ENCODE assay signal across 18 cellular contexts in the genomic region with DNA sequence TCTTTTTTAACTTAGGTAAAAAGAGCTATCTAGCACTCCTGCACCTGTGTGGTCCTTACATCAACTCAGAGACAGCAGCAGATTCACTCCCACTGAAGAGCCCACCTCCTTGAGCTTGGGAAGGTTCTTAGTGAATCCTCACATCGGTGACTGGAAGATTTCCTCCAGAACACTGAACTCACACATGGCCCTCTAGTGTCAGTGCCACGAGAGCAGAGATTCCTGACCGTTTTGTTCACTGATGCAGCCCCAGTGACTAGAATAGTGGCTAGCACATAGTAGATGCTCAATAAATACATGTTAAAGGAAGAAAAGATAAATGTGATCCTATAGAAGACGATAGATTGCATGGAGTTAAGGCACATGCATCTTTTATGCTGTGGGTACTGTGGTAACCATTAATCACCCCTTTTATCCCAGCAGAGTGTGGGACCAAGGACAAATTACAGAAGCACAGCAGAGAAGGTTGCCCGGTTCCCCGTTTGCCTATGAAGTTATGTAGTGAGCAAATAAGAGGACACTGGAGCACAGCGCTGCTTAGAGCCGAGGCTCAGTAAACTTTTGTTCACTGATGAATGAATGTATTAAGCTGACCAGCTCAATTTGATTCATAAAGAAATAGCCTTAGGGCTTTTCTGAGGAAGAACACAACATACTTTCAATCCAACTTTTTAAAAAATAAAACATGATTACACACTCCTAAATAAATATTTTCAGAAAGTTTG. TPM values are rescaled to one million over a fixed set of nuclear protein-coding genes. Genes with fewer than 3 reads are reported as not detected.
A peak's percentile ranks its signal among the peaks of the same experiment; 100 is the strongest.
DNase-seq lines count a peak whose midpoint lies in the region; ATAC-seq and TF ChIP-seq lines count a peak whose summit lies in the region.
"Had no signal": no experiment of that assay in that cellular context is flagged by ENCODE, and none has a peak within 500 bp of the region (broad histone marks: within the 10 kb centered on the region; RNA-seq: fewer than 3 reads in every experiment).

No MANE protein-coding gene starts in this region.

- peak; percentile 29 for DNase-seq in PC-3
- DNase-seq in chondrocyte (ENCODE audit: low spot score): no peak
- DNase-seq in stomach: no peak
- DNase-seq in iPS-NIHi7 (ENCODE audit: extremely low spot score): no peak
- DNase-seq in activated T-cell treated with anti-CD3 and anti-CD28 coated beads, Interleukin-2, amount 50 U/mL, for 1 hour: no peak
- no peak for DNase-seq in RKO (ENCODE audit: low spot score)
- DNase-seq: activated CD4-positive, CD25-positive, alpha-beta regulatory T cell treated with anti-CD3 and anti-CD28 coated beads, Interleukin-2, amount 50 U/mL, for 72 hours; activated CD8-positive, alpha-beta memory T cell treated with anti-CD3 and anti-CD28 coated beads, Interleukin-2, amount 50 U/mL, for 48 hours; activated naive CD8-positive, alpha-beta T cell treated with anti-CD3 and anti-CD28 coated beads, Interleukin-2, amount 10 ng/mL, durations not matched to agents 7 days and 5 days; effector memory CD4-positive, alpha-beta T cell; NCI-H1048; NCI-H446 treated with DMSO at 0.1 percent for 48 hours; SW 1271 had no signal

- peak overlapping the region; percentile 6 for H3K27ac Mint-ChIP-seq in chondrocyte (ENCODE audit: unreplicated experiment)
- H3K27ac Mint-ChIP-seq: activated naive CD8-positive, alpha-beta T cell treated with anti-CD3 and anti-CD28 coated beads, Interleukin-2, amount 10 ng/mL, durations not matched to agents 7 days and 5 days; B cell had no signal

- H3K4me3 ChIP-seq in PC-3 (ENCODE audit: low read length): no peak overlapping the region
- H3K4me3 ChIP-seq in stomach: peak overlapping the region in 3 of 4 donors; percentile 12 to 23 (median 14)

- peak overlapping the region; percentile 44; the same call in 1 of the 2 replicates for H2AFZ ChIP-seq in PC-3 (ENCODE audit: low read length)

- H3K4me1 ChIP-seq in PC-3 (ENCODE audit: insufficient read depth, low read length): peaks cover 14% of the 10 kb centered on the region
- H3K4me1 ChIP-seq in stomach: peaks cover 0 to 61% (median 24%) of the 10 kb centered on the region in 4 donors

- H3K79me2 ChIP-seq in PC-3 (ENCODE audit: low read length): no peaks in the 10 kb centered on the region

- H4K20me1 ChIP-seq in PC-3 (ENCODE audit: low read length): no peaks in the 10 kb centered on the region

- TF ChIP-seq POLR2A in stomach (IDR thresholded peaks at IDR 0.05): no peak

- TF ChIP-seq CTCF in PC-3 (conservative IDR thresholded peaks at IDR 0.05; ENCODE audit: low read depth, low read length) (no peak), chondrocyte (IDR thresholded peaks at IDR 0.05) (no peak), stomach (IDR thresholded peaks at IDR 0.05) (no peak)

- H3K9ac ChIP-seq in PC-3 (ENCODE audit: low read length): no peak overlapping the region

- no peaks in the 10 kb centered on the region for H3K27me3 Mint-ChIP-seq in chondrocyte (ENCODE audit: low read depth)
- H3K27me3 Mint-ChIP-seq: activated naive CD8-positive, alpha-beta T cell treated with anti-CD3 and anti-CD28 coated beads, Interleukin-2, amount 10 ng/mL, durations not matched to agents 7 days and 5 days had no signal

- H3K36me3 Mint-ChIP-seq in chondrocyte (ENCODE audit: low read depth): peaks cover 2% of the 10 kb centered on the region
- H3K36me3 Mint-ChIP-seq: activated naive CD8-positive, alpha-beta T cell treated with anti-CD3 and anti-CD28 coated beads, Interleukin-2, amount 10 ng/mL, durations not matched to agents 7 days and 5 days had no signal

- peaks cover 89% of the 10 kb centered on the region for H3K4me1 Mint-ChIP-seq in chondrocyte (ENCODE audit: low read depth)
- H3K4me1 Mint-ChIP-seq: activated naive CD8-positive, alpha-beta T cell treated with anti-CD3 and anti-CD28 coated beads, Interleukin-2, amount 10 ng/mL, durations not matched to agents 7 days and 5 days; B cell had no signal

- CTCF ChIA-PET in PC-3 (lab: Charles Lee): no interaction called here

- ATAC-seq in PC-3: peak; percentile 76
- no peak for ATAC-seq in HG03280 (IDR thresholded peaks at IDR 0.05; ENCODE audit: unreplicated experiment)
- ATAC-seq: left lobe of liver had no signal

- H3K4me2 ChIP-seq in PC-3 (ENCODE audit: low read length): peak overlapping the region; percentile 43; the same call in 1 of the 2 replicates

- no peaks in the 10 kb centered on the region for H3F3A ChIP-seq in PC-3 (ENCODE audit: low read length, unreplicated experiment)

- intact Hi-C loops in PC-3 (cut with micrococcal nuclease): no loop called here
- intact Hi-C loops in stomach (cut with DNase I; ENCODE audit: low total_unique reads): no loop called here

- H3K9me3 ChIP-seq in PC-3 (ENCODE audit: low read length) (no peaks in the 10 kb centered on the region), stomach (no peaks in the 10 kb centered on the region)
- H3K9me3 ChIP-seq: neutrophil had no signal

- POLR2A ChIA-PET in PC-3 (lab: Charles Lee; ENCODE audit: unreplicated experiment): no interaction called here

- H3K36me3 ChIP-seq in PC-3 (ENCODE audit: low read depth, low read length) (no peaks in the 10 kb centered on the region), stomach (no peaks in the 10 kb centered on the region)
- H3K36me3 ChIP-seq: neutrophil had no signal

- peaks cover 5% of the 10 kb centered on the region for H3K9me3 Mint-ChIP-seq in chondrocyte (ENCODE audit: low read depth)
- H3K9me3 Mint-ChIP-seq: activated naive CD8-positive, alpha-beta T cell treated with anti-CD3 and anti-CD28 coated beads, Interleukin-2, amount 10 ng/mL, durations not matched to agents 7 days and 5 days had no signal

- H3K4me3 Mint-ChIP-seq in chondrocyte (ENCODE audit: unreplicated experiment): no peak overlapping the region
- H3K4me3 Mint-ChIP-seq: activated naive CD8-positive, alpha-beta T cell treated with anti-CD3 and anti-CD28 coated beads, Interleukin-2, amount 10 ng/mL, durations not matched to agents 7 days and 5 days; B cell had no signal

- H3K27me3 ChIP-seq in PC-3 (ENCODE audit: low read length) (no peaks in the 10 kb centered on the region), layer of hippocampus (ENCODE audit: control insufficient read depth, insufficient read depth, low read length) (no peaks in the 10 kb centered on the region), stomach (no peaks in the 10 kb centered on the region)
- H3K27me3 ChIP-seq: neutrophil had no signal

- 35 to 47% (median 39%) methylated on average over 8 of the region's 8 CpGs for WGBS in stomach, 5 donors

- TF ChIP-seq EP300 in stomach (IDR thresholded peaks at IDR 0.05): no peak

- H3K9me2 ChIP-seq in PC-3 (replicated peaks; ENCODE audit: low read length): no peaks in the 10 kb centered on the region

- no peak overlapping the region for H3K27ac ChIP-seq in PC-3 (ENCODE audit: low read length)
- H3K27ac ChIP-seq in layer of hippocampus (ENCODE audit: low read depth, low read length): peak overlapping the region; percentile 66
- peak overlapping the region in 4 of 5 donors; percentile 23 to 84 (median 44) for H3K27ac ChIP-seq in stomach
- H3K27ac ChIP-seq: neutrophil had no signal

- no TSS peak for BruUV-seq in PC-3 (replicated peaks; lab: Mats Ljungman, UMichigan)

RNA-seq across cellular contexts. Expression of a gene that starts 8.7 kb away (rescaled TPM):
- total RNA-seq in PC-3 (2014; rRNA removed) (0.46 and 0.51 TPM in 2 replicates), chondrocyte (36.2 to 139 TPM (median 37.6 TPM) in 3 replicates), stomach (100 to 1,000 TPM in 1 of 5 donors, 10 to 100 TPM in 3, 1 to 10 TPM in 1; 4.3 to 128 (median 20.1) TPM)
- 10 to 100 TPM in 1 of 3 donors, 1 to 10 TPM in 2; 2.4 to 12.4 (median 8.9) TPM for polyA plus RNA-seq in stomach

RNA-seq across cellular contexts. Expression of a gene that starts 46.2 kb away (rescaled TPM):
- 5.4 and 5.9 TPM in 2 replicates for total RNA-seq in PC-3 (2014; rRNA removed)
- total RNA-seq in chondrocyte: 2.6 to 4.1 TPM (median 3.0 TPM) in 3 replicates
- 10 to 100 TPM in 2 of 5 donors, 1 to 10 TPM in 2, not detected in 1; 2.2 to 58.2 (median 22.2) TPM for total RNA-seq in stomach
- 1 to 10 TPM; 2.0 to 2.8 (median 2.3) TPM for polyA plus RNA-seq in stomach
